ENCODE assay signal across 8 cellular contexts in genomic region chr1:31788825-31789256, GRCh38. TPM values are rescaled to one million over a fixed set of nuclear protein-coding genes. Genes with fewer than 3 reads are reported as not detected.
DNase-seq lines count a peak whose midpoint lies in the region; ATAC-seq and TF ChIP-seq lines count a peak whose summit lies in the region.

No MANE protein-coding gene starts in this region.

- DNase-seq in A673 (ENCODE audit: low spot score) (no peak), GM12864 (ENCODE audit: low read depth) (no peak), epithelial cell of esophagus (ENCODE audit: low read depth) (peak; percentile 68), globus pallidus (ENCODE audit: low spot score) (no peak)
- no peak for DNase-seq in naive thymus-derived CD8-positive, alpha-beta T cell

- TF ChIP-seq CTCF in A673 (conservative IDR thresholded peaks at IDR 0.05; ENCODE audit: low read depth, low read length) = no peak
- no peak for TF ChIP-seq CTCF in GM12864 (IDR thresholded peaks at IDR 0.05; ENCODE audit: low read depth, low read length, missing control alignments)
- no peak for TF ChIP-seq CTCF in epithelial cell of esophagus (IDR thresholded peaks at IDR 0.05; ENCODE audit: insufficient read depth, low read depth, low read length, missing control alignments)

- peak overlapping the region; percentile 56 for H3K4me3 ChIP-seq in A673 (ENCODE audit: low read depth, low read length, poor library complexity, severe bottlenecking)
- H3K4me3 ChIP-seq in GM12864 (ENCODE audit: low read depth, low read length) = peak overlapping the region; percentile 74
- peak overlapping the region; percentile 67 for H3K4me3 ChIP-seq in epithelial cell of esophagus (ENCODE audit: low read length)

- peaks cover 11 to 31% (median 20%) of the 10 kb centered on the region in 4 donors for H3K4me1 Mint-ChIP-seq in naive thymus-derived CD8-positive, alpha-beta T cell

- H3K27ac Mint-ChIP-seq in naive thymus-derived CD8-positive, alpha-beta T cell = peak overlapping the region in 9 of 10 donors; percentile 77 to 98 (median 96)

- H3K27me3 ChIP-seq in A673 (replicated peaks; ENCODE audit: insufficient read depth, low read depth, low read length, poor library complexity) = no peaks in the 10 kb centered on the region

- H3K4me3 Mint-ChIP-seq in naive thymus-derived CD8-positive, alpha-beta T cell = peak overlapping the region; percentile 84 to 96 (median 92)

- BruUV-seq in A673 (replicated peaks; lab: Mats Ljungman, UMichigan) = no TSS peak

- ATAC-seq in HG03175 (IDR thresholded peaks at IDR 0.05; ENCODE audit: unreplicated experiment) (peak; percentile 27), SK-N-SH treated with all-trans-retinoic acid at 6 μM for 48 hours (peak; percentile 71), HG03378 (IDR thresholded peaks at IDR 0.05; ENCODE audit: unreplicated experiment) (no peak)
- ATAC-seq in naive thymus-derived CD8-positive, alpha-beta T cell = peak; percentile 58 to 60

- no peaks in the 10 kb centered on the region for H3K36me3 ChIP-seq in A673 (ENCODE audit: insufficient read depth, low read length, poor library complexity, severe bottlenecking)

- CTCF ChIA-PET in A673 (lab: Charles Lee) = interaction anchor here (0.5 to 2.1 kb wide), 34 partner anchors 10 to 727 kb away, joined by 3 to 23 read pairs (median 5); partner anchors contain the start of gene FABP3

- H3K9me3 ChIP-seq in A673 (ENCODE audit: low read depth, low read length, poor library complexity, severe bottlenecking) = no peaks in the 10 kb centered on the region

- H3K36me3 Mint-ChIP-seq in naive thymus-derived CD8-positive, alpha-beta T cell = no peaks in the 10 kb centered on the region

- POLR2A ChIA-PET in A673 (lab: Charles Lee; ENCODE audit: low non-redundant PET) = interaction anchor here (0.6 kb wide), 1 partner anchor 85 kb away, joined by 4 read pairs; the partner anchor contains the start of gene COL16A1
- POLR2A ChIA-PET in naive thymus-derived CD8-positive, alpha-beta T cell (lab: Charles Lee) = interaction anchor here (0.6 to 1.9 kb wide), 17 partner anchors 10 to 224 kb away, joined by 3 to 20 read pairs (median 5); partner anchors contain the start of genes ADGRB2, PEF1 and PTP4A2

- intact Hi-C loops in A673 (cut with micrococcal nuclease; ENCODE audit: unreplicated experiment) = loop anchor here (5.0 to 10.0 kb wide), 3 partner anchors 127 to 394 kb away; no protein-coding TSS in a partner anchor

- H3K27me3 Mint-ChIP-seq in naive thymus-derived CD8-positive, alpha-beta T cell = no peaks in the 10 kb centered on the region

- H3K4me1 ChIP-seq in A673 (ENCODE audit: insufficient read depth, low read length, poor library complexity, severe bottlenecking) = peaks cover 9% of the 10 kb centered on the region

- peak overlapping the region; percentile 18 for H3K27ac ChIP-seq in A673 (ENCODE audit: low read depth, low read length, poor library complexity, severe bottlenecking)

- no peaks in the 10 kb centered on the region for H3K9me3 Mint-ChIP-seq in naive thymus-derived CD8-positive, alpha-beta T cell

TF ChIP-seq in SK-N-SH treated with all-trans-retinoic acid at 6 μM for 48 hours, 23 proteins besides CTCF, POLR2A, EP300 and RAD21:
- TF ChIP-seq CSRNP3 (CRISPR knock-in tag; IDR thresholded peaks at IDR 0.05) (no peak), CSDC2 (CRISPR knock-in tag; IDR thresholded peaks at IDR 0.05) (no peak), ZNF565 (CRISPR knock-in tag; conservative IDR thresholded peaks at IDR 0.05; ENCODE audit: low read depth) (no peak), SNAI2 (CRISPR knock-in tag; IDR thresholded peaks at IDR 0.05) (no peak)

RNA-seq across cellular contexts. Expression of gene ADGRB2, which starts 24.7 kb away (rescaled TPM):
- 5.9 and 8.6 TPM in 2 replicates for total RNA-seq in A673 (2021)
- total RNA-seq in naive thymus-derived CD8-positive, alpha-beta T cell = under 1 TPM in 1 of 2 experiments, not detected in 1; 0.18 TPM
- under 1 TPM in 2 of 3 donors, not detected in 1; 0.05 to 0.10 TPM for polyA plus RNA-seq in naive thymus-derived CD8-positive, alpha-beta T cell

RNA-seq across cellular contexts. Expression of gene SPOCD1, which starts 27.0 kb away (rescaled TPM):
- 0.58 and 0.85 TPM in 2 replicates for total RNA-seq in A673 (2021)
- total RNA-seq in naive thymus-derived CD8-positive, alpha-beta T cell = under 1 TPM in 1 of 2 experiments, not detected in 1; 0.36 TPM
- not detected for polyA plus RNA-seq in naive thymus-derived CD8-positive, alpha-beta T cell
